10 cellular contexts compared by ENCODE assay signal in the genomic region with DNA sequence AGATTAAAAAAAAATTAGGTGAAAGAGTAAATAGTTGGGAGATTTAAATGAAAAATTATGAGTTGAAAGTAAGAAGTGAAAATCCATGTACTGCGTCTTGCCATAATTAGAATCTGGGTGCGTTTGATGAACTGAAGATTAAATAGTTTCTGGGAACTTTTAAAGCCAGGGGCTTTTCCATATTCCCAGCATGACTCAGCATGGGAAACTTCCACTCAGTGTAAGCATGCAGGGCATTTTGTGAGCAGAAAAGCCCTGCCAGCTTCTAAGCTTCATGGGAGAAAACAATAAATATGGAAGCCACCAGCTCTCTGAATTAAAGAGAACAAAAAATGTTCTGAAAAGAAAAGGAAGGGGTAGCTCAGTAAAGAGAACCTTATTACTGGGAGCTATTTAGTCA.
DNase-seq lines count a peak whose midpoint lies in the region; ATAC-seq and TF ChIP-seq lines count a peak whose summit lies in the region.
"Had no signal": no experiment of that assay in that cellular context is flagged by ENCODE, and none has a peak within 500 bp of the region (broad histone marks: within the 10 kb centered on the region; RNA-seq: fewer than 3 reads in every experiment).

No MANE protein-coding gene starts in this region.

- intact Hi-C loops in upper lobe of right lung (cut with DNase I): no loop called here

- H3K4me1 ChIP-seq in HUES6 (ENCODE audit: control insufficient read depth, insufficient read depth, low read length) (peaks cover 16% of the 10 kb centered on the region; the same call in 1 of the 2 replicates), upper lobe of right lung (peaks cover 3% of the 10 kb centered on the region)

- H3K36me3 ChIP-seq in HUES6 (ENCODE audit: control insufficient read depth, insufficient read depth, low read length) (no peaks in the 10 kb centered on the region), upper lobe of right lung (no peaks in the 10 kb centered on the region)

- no peaks in the 10 kb centered on the region for H3K27me3 ChIP-seq in HUES6 (ENCODE audit: control insufficient read depth, insufficient read depth, low read length)
- no peaks in the 10 kb centered on the region for H3K27me3 ChIP-seq in upper lobe of right lung

- TF ChIP-seq CTCF in upper lobe of right lung (IDR thresholded peaks at IDR 0.05): no peak

- H3K9ac ChIP-seq in HUES6 (ENCODE audit: low read length): no peak overlapping the region

- no peak for ATAC-seq in upper lobe of right lung

- peak overlapping the region; percentile 69; the same call in 1 of the 2 replicates for H3K27ac ChIP-seq in HUES6 (ENCODE audit: low read depth, low read length)
- H3K27ac ChIP-seq in upper lobe of right lung: peak overlapping the region; percentile 20

- H3K4me3 ChIP-seq in HUES6 (ENCODE audit: low read depth, low read length) (no peak overlapping the region), upper lobe of right lung (no peak overlapping the region)

- H3K9me3 ChIP-seq in HUES6 (ENCODE audit: control insufficient read depth, insufficient read depth, low read depth, low read length) (peaks cover 6% of the 10 kb centered on the region; the same call in 1 of the 2 replicates), upper lobe of right lung (no peaks in the 10 kb centered on the region)

- DNase-seq in dedifferentiated amniotic fluid mesenchymal stem cell (ENCODE audit: extremely low spot score): peak; percentile 59
- peak; percentile 22 for DNase-seq in kidney tubule cell (ENCODE audit: low spot score)
- no peak for DNase-seq in upper lobe of right lung
- no peak for DNase-seq in NCI-H526 (lab: John Stamatoyannopoulos, UW)
- no peak for DNase-seq in stimulated activated CD4-positive, alpha-beta T cell treated with anti-CD3 and anti-CD28 coated beads, Interleukin-4, amount 100 ng/mL, for 4 hours
- DNase-seq in T-helper 2 cell: no peak
- DNase-seq: activated T-cell treated with anti-CD3 and anti-CD28 coated beads, Interleukin-2, amount 50 U/mL, for 1 hour; effector memory CD4-positive, alpha-beta T cell; NCI-H1930 had no signal

Comparison
In these comparisons a context has a peak if more than half of its experiments do, and no peak if none do; other contexts are left out.
1. DNase-seq: peak in dedifferentiated amniotic fluid mesenchymal stem cell (single experiment) and kidney tubule cell (single experiment); none in upper lobe of right lung (single experiment), NCI-H526 (0 of 2), stimulated activated CD4-positive, alpha-beta T cell treated with anti-CD3 and anti-CD28 coated beads, Interleukin-4, amount 100 ng/mL, for 4 hours (0 of 2) and T-helper 2 cell (0 of 5).